ENCODE assay signal across 1 cellular context in genomic region chr5:37840036-37840909, GRCh38.
TF ChIP-seq lines count a peak whose summit lies in the region.

Gene GDNF, minus strand, starts transcription at chr5:37840041. Its CDS starts 5,245 bp downstream, at chr5:37834796.

TF ChIP-seq in HepG2, 621 proteins besides CTCF, POLR2A, EP300 and RAD21 (continued from another document and continues in another):
- TF ChIP-seq ZXDC (CRISPR knock-in tag; IDR thresholded peaks at IDR 0.05) (no peak), SALL2 (CRISPR knock-in tag; IDR thresholded peaks at IDR 0.05) (0 out of 2 replicates have a peak, but pooled peaks have one; percentile 35), HDAC2 (CRISPR knock-in tag; IDR thresholded peaks at IDR 0.05) (no peak), ZNF713 (CRISPR knock-in tag; IDR thresholded peaks at IDR 0.05) (no peak), ZNF710 (CRISPR knock-in tag; IDR thresholded peaks at IDR 0.05; ENCODE audit: borderline replicate concordance) (no peak), NCOR1 (IDR thresholded peaks at IDR 0.05; ENCODE audit: borderline replicate concordance, low read length) (no peak), ZNF263 (CRISPR knock-in tag; IDR thresholded peaks at IDR 0.05) (0 out of 2 replicates have a peak, but pooled peaks have one; percentile 38), THAP9 (CRISPR knock-in tag; IDR thresholded peaks at IDR 0.05; ENCODE audit: borderline replicate concordance) (no peak), GMEB1 (CRISPR knock-in tag; IDR thresholded peaks at IDR 0.05; ENCODE audit: borderline replicate concordance) (no peak), EEA1 (CRISPR knock-in tag; IDR thresholded peaks at IDR 0.05; ENCODE audit: borderline replicate concordance) (no peak), JUNB (CRISPR knock-in tag; IDR thresholded peaks at IDR 0.05; ENCODE audit: borderline replicate concordance) (no peak), E2F5 (CRISPR knock-in tag; conservative IDR thresholded peaks at IDR 0.05) (peak; percentile 55; the same call in 1 of the 2 replicates), ARNT (IDR thresholded peaks at IDR 0.05) (no peak), ZSCAN25 (CRISPR knock-in tag; IDR thresholded peaks at IDR 0.05) (no peak), ZNF616 (CRISPR knock-in tag; IDR thresholded peaks at IDR 0.05; ENCODE audit: low read depth) (no peak), ZNF282 (IDR thresholded peaks at IDR 0.05; ENCODE audit: partially characterized antibody) (no peak), MAFG (CRISPR knock-in tag; IDR thresholded peaks at IDR 0.05) (no peak), RFX1 (IDR thresholded peaks at IDR 0.05) (no peak), ZNF782 (CRISPR knock-in tag; IDR thresholded peaks at IDR 0.05; ENCODE audit: borderline replicate concordance) (no peak), SMC3 (IDR thresholded peaks at IDR 0.05; ENCODE audit: low read length) (no peak), HNF1B (CRISPR knock-in tag; IDR thresholded peaks at IDR 0.05) (no peak), KDM3A (CRISPR knock-in tag; IDR thresholded peaks at IDR 0.05; ENCODE audit: low read depth) (no peak), TAF1 (CRISPR knock-in tag; IDR thresholded peaks at IDR 0.05) (no peak), KLF6 (CRISPR knock-in tag; IDR thresholded peaks at IDR 0.05) (0 out of 2 replicates have a peak, but pooled peaks have one; percentile 30), RFXANK (CRISPR knock-in tag; IDR thresholded peaks at IDR 0.05) (no peak), ZNF576 (CRISPR knock-in tag; IDR thresholded peaks at IDR 0.05) (no peak), ZNF792 (CRISPR knock-in tag; IDR thresholded peaks at IDR 0.05) (0 out of 2 replicates have a peak, but pooled peaks have one; percentile 48), SIN3A (IDR thresholded peaks at IDR 0.05; ENCODE audit: borderline replicate concordance, low read depth, low read length) (no peak), MAF1 (CRISPR knock-in tag; IDR thresholded peaks at IDR 0.05; ENCODE audit: borderline replicate concordance) (peak; percentile 72; the same call in 1 of the 2 replicates), ZNF460 (CRISPR knock-in tag; IDR thresholded peaks at IDR 0.05; ENCODE audit: borderline replicate concordance) (no peak), HMGA1 (CRISPR knock-in tag; conservative IDR thresholded peaks at IDR 0.05) (no peak), GZF1 (CRISPR knock-in tag; IDR thresholded peaks at IDR 0.05) (no peak), ZBTB3 (CRISPR knock-in tag; IDR thresholded peaks at IDR 0.05; ENCODE audit: borderline replicate concordance, low read depth) (no peak), RAD51 (IDR thresholded peaks at IDR 0.05; ENCODE audit: borderline replicate concordance) (no peak), CHD2 (IDR thresholded peaks at IDR 0.05; ENCODE audit: low read depth, low read length) (no peak), ARHGAP35 (CRISPR knock-in tag; IDR thresholded peaks at IDR 0.05; ENCODE audit: borderline replicate concordance) (peak; percentile 56; the same call in 1 of the 2 replicates), ZNF34 (CRISPR knock-in tag; IDR thresholded peaks at IDR 0.05; ENCODE audit: borderline replicate concordance) (no peak), BRD4 (CRISPR knock-in tag; IDR thresholded peaks at IDR 0.05) (no peak), ELF4 (CRISPR knock-in tag; IDR thresholded peaks at IDR 0.05; ENCODE audit: borderline replicate concordance) (no peak), ZNF7 (CRISPR knock-in tag; IDR thresholded peaks at IDR 0.05) (no peak), SSRP1 (CRISPR knock-in tag; IDR thresholded peaks at IDR 0.05) (no peak), SIN3B (IDR thresholded peaks at IDR 0.05; ENCODE audit: low read length) (no peak), ZNF441 (CRISPR knock-in tag; IDR thresholded peaks at IDR 0.05; ENCODE audit: borderline replicate concordance) (no peak), MTF2 (CRISPR knock-in tag; IDR thresholded peaks at IDR 0.05; ENCODE audit: borderline replicate concordance) (peak; percentile 64; the same call in 1 of the 2 replicates), TBX3 (IDR thresholded peaks at IDR 0.05; ENCODE audit: borderline replicate concordance) (no peak), ZFP37 (CRISPR knock-in tag; IDR thresholded peaks at IDR 0.05; ENCODE audit: borderline replicate concordance) (no peak), ASH2L (IDR thresholded peaks at IDR 0.05; ENCODE audit: insufficient read length, low read depth, low read length) (no peak), ZNF124 (CRISPR knock-in tag; IDR thresholded peaks at IDR 0.05) (no peak), SYNCRIP (IDR thresholded peaks at IDR 0.05; ENCODE audit: insufficient read depth, low read depth, low read length) (no peak)
- TF ChIP-seq, protein P1, sequence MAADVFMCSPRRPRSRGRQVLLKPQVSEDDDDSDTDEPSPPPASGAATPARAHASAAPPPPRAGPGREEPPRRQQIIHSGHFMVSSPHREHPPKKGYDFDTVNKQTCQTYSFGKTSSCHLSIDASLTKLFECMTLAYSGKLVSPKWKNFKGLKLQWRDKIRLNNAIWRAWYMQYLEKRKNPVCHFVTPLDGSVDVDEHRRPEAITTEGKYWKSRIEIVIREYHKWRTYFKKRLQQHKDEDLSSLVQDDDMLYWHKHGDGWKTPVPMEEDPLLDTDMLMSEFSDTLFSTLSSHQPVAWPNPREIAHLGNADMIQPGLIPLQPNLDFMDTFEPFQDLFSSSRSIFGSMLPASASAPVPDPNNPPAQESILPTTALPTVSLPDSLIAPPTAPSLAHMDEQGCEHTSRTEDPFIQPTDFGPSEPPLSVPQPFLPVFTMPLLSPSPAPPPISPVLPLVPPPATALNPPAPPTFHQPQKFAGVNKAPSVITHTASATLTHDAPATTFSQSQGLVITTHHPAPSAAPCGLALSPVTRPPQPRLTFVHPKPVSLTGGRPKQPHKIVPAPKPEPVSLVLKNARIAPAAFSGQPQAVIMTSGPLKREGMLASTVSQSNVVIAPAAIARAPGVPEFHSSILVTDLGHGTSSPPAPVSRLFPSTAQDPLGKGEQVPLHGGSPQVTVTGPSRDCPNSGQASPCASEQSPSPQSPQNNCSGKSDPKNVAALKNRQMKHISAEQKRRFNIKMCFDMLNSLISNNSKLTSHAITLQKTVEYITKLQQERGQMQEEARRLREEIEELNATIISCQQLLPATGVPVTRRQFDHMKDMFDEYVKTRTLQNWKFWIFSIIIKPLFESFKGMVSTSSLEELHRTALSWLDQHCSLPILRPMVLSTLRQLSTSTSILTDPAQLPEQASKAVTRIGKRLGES (CRISPR knock-in tag; IDR thresholded peaks at IDR 0.05; ENCODE audit: borderline replicate concordance): peak; percentile 67; the same call in 1 of the 2 replicates
- TF ChIP-seq, protein P2, sequence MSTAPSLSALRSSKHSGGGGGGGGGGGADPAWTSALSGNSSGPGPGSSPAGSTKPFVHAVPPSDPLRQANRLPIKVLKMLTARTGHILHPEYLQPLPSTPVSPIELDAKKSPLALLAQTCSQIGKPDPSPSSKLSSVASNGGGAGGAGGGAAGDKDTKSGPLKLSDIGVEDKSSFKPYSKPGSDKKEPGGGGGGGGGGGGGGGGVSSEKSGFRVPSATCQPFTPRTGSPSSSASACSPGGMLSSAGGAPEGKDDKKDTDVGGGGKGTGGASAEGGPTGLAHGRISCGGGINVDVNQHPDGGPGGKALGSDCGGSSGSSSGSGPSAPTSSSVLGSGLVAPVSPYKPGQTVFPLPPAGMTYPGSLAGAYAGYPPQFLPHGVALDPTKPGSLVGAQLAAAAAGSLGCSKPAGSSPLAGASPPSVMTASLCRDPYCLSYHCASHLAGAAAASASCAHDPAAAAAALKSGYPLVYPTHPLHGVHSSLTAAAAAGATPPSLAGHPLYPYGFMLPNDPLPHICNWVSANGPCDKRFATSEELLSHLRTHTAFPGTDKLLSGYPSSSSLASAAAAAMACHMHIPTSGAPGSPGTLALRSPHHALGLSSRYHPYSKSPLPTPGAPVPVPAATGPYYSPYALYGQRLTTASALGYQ (CRISPR knock-in tag; IDR thresholded peaks at IDR 0.05): peak; percentile 25; the same call in 1 of the 2 replicates
